In the genomic region with DNA sequence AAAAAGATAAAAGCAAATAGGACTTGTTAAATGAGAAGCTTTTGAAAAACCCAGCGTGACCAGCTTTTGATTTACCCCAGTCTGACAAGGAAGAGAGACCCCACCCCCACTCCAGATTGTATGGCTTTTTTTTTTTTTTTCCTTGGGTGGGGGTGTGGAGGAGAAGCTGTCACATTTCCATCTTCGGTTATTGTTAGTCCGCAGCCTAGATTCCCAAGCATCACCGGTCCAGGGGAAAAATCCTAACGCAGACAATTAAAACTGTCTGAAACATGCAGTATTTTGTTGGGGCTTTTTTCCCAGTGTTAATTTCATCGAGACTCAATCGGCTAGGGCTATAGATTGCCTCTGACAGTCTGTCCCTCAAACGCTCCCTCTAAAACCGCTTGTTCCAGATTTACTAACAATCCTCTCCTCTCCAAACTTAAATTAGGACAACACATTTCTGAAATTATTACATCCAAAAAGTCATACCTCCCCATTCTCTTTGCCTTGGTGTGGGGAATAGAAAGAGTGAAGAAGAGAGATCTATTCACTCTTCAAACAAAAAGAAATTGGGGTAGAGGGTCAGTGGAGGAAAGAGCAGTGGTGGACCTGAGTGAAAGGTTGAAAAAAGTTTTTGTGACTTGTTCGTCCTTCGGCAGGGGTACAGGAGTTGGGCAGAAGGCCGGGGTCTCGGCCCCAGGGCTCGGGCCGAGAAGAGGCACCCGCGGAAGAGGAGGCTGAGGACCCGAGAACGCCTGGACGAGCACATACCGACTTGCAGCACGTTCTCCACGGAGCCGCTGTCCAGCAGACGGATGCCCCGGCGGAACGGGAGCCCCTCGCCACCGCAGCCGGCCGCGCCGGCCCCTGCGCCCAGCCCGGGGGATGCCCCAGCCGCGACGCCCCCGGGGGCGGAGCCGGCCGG, we compare ENCODE assay signal across 1 cellular context.
TF ChIP-seq lines count a peak whose summit lies in the region.

No MANE protein-coding gene starts in this region.

TF ChIP-seq in GM23338, 12 proteins besides CTCF, POLR2A, EP300 and RAD21 (continued from another document):
- TF ChIP-seq, protein P1, sequence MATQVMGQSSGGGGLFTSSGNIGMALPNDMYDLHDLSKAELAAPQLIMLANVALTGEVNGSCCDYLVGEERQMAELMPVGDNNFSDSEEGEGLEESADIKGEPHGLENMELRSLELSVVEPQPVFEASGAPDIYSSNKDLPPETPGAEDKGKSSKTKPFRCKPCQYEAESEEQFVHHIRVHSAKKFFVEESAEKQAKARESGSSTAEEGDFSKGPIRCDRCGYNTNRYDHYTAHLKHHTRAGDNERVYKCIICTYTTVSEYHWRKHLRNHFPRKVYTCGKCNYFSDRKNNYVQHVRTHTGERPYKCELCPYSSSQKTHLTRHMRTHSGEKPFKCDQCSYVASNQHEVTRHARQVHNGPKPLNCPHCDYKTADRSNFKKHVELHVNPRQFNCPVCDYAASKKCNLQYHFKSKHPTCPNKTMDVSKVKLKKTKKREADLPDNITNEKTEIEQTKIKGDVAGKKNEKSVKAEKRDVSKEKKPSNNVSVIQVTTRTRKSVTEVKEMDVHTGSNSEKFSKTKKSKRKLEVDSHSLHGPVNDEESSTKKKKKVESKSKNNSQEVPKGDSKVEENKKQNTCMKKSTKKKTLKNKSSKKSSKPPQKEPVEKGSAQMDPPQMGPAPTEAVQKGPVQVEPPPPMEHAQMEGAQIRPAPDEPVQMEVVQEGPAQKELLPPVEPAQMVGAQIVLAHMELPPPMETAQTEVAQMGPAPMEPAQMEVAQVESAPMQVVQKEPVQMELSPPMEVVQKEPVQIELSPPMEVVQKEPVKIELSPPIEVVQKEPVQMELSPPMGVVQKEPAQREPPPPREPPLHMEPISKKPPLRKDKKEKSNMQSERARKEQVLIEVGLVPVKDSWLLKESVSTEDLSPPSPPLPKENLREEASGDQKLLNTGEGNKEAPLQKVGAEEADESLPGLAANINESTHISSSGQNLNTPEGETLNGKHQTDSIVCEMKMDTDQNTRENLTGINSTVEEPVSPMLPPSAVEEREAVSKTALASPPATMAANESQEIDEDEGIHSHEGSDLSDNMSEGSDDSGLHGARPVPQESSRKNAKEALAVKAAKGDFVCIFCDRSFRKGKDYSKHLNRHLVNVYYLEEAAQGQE (IDR thresholded peaks at IDR 0.05; ENCODE audit: unreplicated experiment), result peak; percentile 64
